17 cellular contexts compared by ENCODE assay signal in the genomic region with DNA sequence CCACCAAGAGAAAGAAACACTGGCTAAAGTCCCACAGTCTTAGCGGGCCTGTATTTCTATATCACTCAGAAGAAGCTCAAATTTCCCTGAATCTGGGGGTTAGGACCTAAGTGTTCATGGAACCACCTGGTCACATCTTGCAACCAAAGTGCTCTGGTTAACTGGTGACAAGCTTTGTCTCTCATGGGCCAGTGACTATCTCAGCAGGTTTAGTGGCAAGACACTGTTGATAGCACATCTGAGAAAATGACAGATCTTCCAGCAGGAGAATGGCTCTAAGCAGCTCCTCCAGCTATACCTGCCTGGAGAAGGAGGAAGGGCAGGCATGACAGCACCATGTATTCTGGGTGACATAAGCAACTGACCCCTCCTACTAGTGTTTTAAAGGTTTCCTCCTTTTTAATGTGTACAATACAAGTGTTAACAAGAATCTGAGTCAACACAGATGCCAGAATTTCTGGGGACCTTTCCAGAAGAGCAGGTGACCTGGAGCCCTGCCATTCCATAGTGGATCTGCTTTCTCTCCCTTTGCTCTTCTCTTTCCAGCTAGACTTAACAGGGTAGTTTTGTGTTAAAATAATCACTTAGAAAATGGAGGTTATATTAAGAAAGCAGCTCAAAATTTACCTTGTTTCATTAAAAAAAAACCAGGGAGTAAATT. TPM values are rescaled to one million over a fixed set of nuclear protein-coding genes. Genes with fewer than 3 reads are reported as not detected.
"Had no signal": no experiment of that assay in that cellular context is flagged by ENCODE, and none has a peak within 500 bp of the region (broad histone marks: within the 10 kb centered on the region; RNA-seq: fewer than 3 reads in every experiment).

No MANE protein-coding gene starts in this region.

- H3K4me1 ChIP-seq: adrenal gland, left lung, thyroid gland had no signal

- H3K36me3 ChIP-seq: adrenal gland, left lung, thyroid gland had no signal

- H3K4me3 ChIP-seq: adrenal gland, left lung, thyroid gland had no signal

- H3K27me3 ChIP-seq: adrenal gland, left lung, thyroid gland had no signal

- H3K27ac ChIP-seq: adrenal gland, left lung, thyroid gland had no signal

- ATAC-seq: effector memory CD8-positive, alpha-beta T cell; left lung had no signal

- H3K4me3 Mint-ChIP-seq: central memory CD8-positive, alpha-beta T cell; dendritic cell treated with granulocyte-macrophage colony-stimulating factor and Interleukin-4, amounts not matched to agents 40 ng/mL and 50 ng/mL, for 4 days; effector memory CD8-positive, alpha-beta T cell; nephron progenitor cell had no signal

- DNase-seq: activated CD4-positive, alpha-beta T cell treated with anti-CD3 and anti-CD28 coated beads, Interleukin-2, amount 50 U/mL, for 1 hour; activated CD4-positive, CD25-positive, alpha-beta regulatory T cell; activated naive CD4-positive, alpha-beta T cell treated with anti-CD3 and anti-CD28 coated beads, Interleukin-2, amount 50 U/mL, for 16 hours; activated T-cell treated with anti-CD3 and anti-CD28 coated beads, Interleukin-2, amount 50 U/mL, for 1 hour; adrenal gland; effector memory CD8-positive, alpha-beta T cell; erythroblast; glutamatergic neuron; left lung; mesenchymal stem cell; nephron progenitor cell; T-helper 1 cell; thyroid gland had no signal

- H3K9me3 ChIP-seq: adrenal gland, left lung, thyroid gland had no signal

- H3K27ac Mint-ChIP-seq: dendritic cell treated with granulocyte-macrophage colony-stimulating factor and Interleukin-4, amounts not matched to agents 40 ng/mL and 50 ng/mL, for 4 days; effector memory CD8-positive, alpha-beta T cell; nephron progenitor cell had no signal

- H3K4me1 Mint-ChIP-seq: central memory CD8-positive, alpha-beta T cell; nephron progenitor cell had no signal

- H3K27me3 Mint-ChIP-seq: dendritic cell treated with granulocyte-macrophage colony-stimulating factor and Interleukin-4, amounts not matched to agents 40 ng/mL and 50 ng/mL, for 4 days had no signal

- FAIRE-seq: urothelium cell line had no signal

RNA-seq across cellular contexts. Expression of a gene that starts 17.3 kb away (rescaled TPM):
- total RNA-seq: left lung, osteocyte had no signal
